In genomic region chr7:13801669-13802068, GRCh38 we compare ENCODE assay signal across 7 cellular contexts.
"Had no signal": no experiment of that assay in that cellular context is flagged by ENCODE, and none has a peak within 500 bp of the region (broad histone marks: within the 10 kb centered on the region; RNA-seq: fewer than 3 reads in every experiment).

No MANE protein-coding gene starts in this region.

- H3K4me1 Mint-ChIP-seq: activated CD4-positive, alpha-beta memory T cell treated with anti-CD3 and anti-CD28 coated beads, Interleukin-2, amount 10 ng/mL, durations not matched to agents 7 days and 5 days had no signal

- H3K36me3 Mint-ChIP-seq: natural killer cell treated with Interleukin-12 subunit alpha and Interleukin-12 subunit beta and Interleukin-15 and Interleukin-18, amount 100 ng/mL, for 72 hours had no signal

- DNase-seq: activated CD4-positive, alpha-beta memory T cell treated with anti-CD3 and anti-CD28 coated beads, Interleukin-2, amount 10 ng/mL, durations not matched to agents 7 days and 5 days; activated naive CD4-positive, alpha-beta T cell treated with anti-CD3 and anti-CD28 coated beads, Interleukin-2, amount 50 U/mL, for 16 hours; activated T-cell treated with anti-CD3 and anti-CD28 coated beads, Interleukin-2, amount 50 U/mL, for 24 hours; stimulated activated CD4-positive, alpha-beta T cell treated with anti-CD3 and anti-CD28 coated beads, Interleukin-4, amount 100 ng/mL, for 1 hour; stimulated activated naive CD4-positive, alpha-beta T cell treated with Interleukin-2 at 50 U/mL for 16 hours; transverse colon had no signal

- H3K27ac Mint-ChIP-seq: activated CD4-positive, alpha-beta memory T cell treated with anti-CD3 and anti-CD28 coated beads, Interleukin-2, amount 10 ng/mL, durations not matched to agents 7 days and 5 days; activated T-cell treated with anti-CD3 and anti-CD28 coated beads, Interleukin-2, amount 50 U/mL, for 24 hours; natural killer cell treated with Interleukin-12 subunit alpha and Interleukin-12 subunit beta and Interleukin-15 and Interleukin-18, amount 100 ng/mL, for 72 hours had no signal

- H3K9me3 Mint-ChIP-seq: activated T-cell treated with anti-CD3 and anti-CD28 coated beads, Interleukin-2, amount 50 U/mL, for 24 hours had no signal

- H3K4me3 Mint-ChIP-seq: activated CD4-positive, alpha-beta memory T cell treated with anti-CD3 and anti-CD28 coated beads, Interleukin-2, amount 10 ng/mL, durations not matched to agents 7 days and 5 days; activated T-cell treated with anti-CD3 and anti-CD28 coated beads, Interleukin-2, amount 50 U/mL, for 24 hours; natural killer cell treated with Interleukin-12 subunit alpha and Interleukin-12 subunit beta and Interleukin-15 and Interleukin-18, amount 100 ng/mL, for 72 hours had no signal
